In the genomic region with DNA sequence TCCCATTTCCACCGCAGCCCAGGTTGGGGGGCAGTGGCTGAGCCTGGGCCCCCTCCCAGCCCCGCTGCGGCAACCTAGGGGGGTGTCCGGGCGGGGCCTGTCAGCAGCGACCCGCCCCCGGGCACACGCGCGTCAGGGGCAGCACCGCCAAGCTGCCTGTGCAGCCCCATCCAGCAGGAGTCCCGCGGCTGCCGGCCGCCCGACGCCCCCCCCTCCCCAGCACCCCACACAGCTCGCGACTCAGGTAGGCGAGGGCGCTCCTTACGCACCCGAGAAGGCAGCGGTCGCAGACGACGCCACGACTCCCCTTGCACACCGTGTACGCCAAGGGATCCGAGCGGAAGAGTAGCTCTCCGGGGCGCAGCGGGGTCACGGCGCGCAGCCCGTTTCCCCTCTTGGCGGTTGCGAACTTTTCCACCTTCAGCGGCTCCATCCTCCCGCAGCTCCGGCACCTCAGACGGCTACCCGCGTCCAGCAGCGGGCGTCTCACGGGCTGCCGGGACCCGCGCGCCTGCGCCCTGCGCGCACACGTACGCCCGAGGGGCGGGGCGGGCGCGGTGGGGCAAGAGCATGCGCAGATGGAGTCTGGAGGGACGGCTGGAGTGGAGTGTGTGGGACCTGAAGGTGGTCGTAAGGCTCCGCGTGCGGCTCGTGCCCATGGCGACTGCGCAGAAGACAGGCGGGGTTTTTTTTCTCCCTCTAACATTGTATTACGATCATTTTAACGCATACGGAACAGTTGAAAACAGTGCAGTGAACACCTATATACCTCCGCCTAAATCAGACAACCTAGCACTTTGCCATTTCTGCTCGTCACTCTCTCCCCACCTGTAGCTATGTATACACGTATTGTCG, we compare ENCODE assay signal across 1 cellular context.
TF ChIP-seq lines count a peak whose summit lies in the region.

TSS of gene SMYD3 (minus strand) at position 495 of the 855 bp plus-strand sequence.

TF ChIP-seq in HepG2, 621 proteins besides CTCF, POLR2A, EP300 and RAD21 (continued from another document and continues in another):
- TF ChIP-seq ZNF138 (CRISPR knock-in tag; IDR thresholded peaks at IDR 0.05; ENCODE audit: low read depth) = no peak
- no peak for TF ChIP-seq ATRX (CRISPR knock-in tag; IDR thresholded peaks at IDR 0.05; ENCODE audit: borderline replicate concordance)
- TF ChIP-seq ETV5 (CRISPR knock-in tag; IDR thresholded peaks at IDR 0.05; ENCODE audit: borderline replicate concordance) = no peak
- no peak for TF ChIP-seq NFE2L1 (CRISPR knock-in tag; IDR thresholded peaks at IDR 0.05; ENCODE audit: borderline replicate concordance)
- TF ChIP-seq NCOA2 (CRISPR knock-in tag; IDR thresholded peaks at IDR 0.05) = no peak; the same call in 1 of the 2 replicates
- TF ChIP-seq NFKBIZ (CRISPR knock-in tag; IDR thresholded peaks at IDR 0.05) = no peak
- TF ChIP-seq GABPB1 (CRISPR knock-in tag; IDR thresholded peaks at IDR 0.05) = peak; percentile 40; the same call in 1 of the 2 replicates
- TF ChIP-seq ARID5B (CRISPR knock-in tag; IDR thresholded peaks at IDR 0.05) = no peak
- no peak for TF ChIP-seq MBNL3 (CRISPR knock-in tag; conservative IDR thresholded peaks at IDR 0.05)
- TF ChIP-seq SAFB2 (CRISPR knock-in tag; IDR thresholded peaks at IDR 0.05; ENCODE audit: borderline replicate concordance, low read depth) = no peak
- no peak for TF ChIP-seq ZKSCAN8 (CRISPR knock-in tag; IDR thresholded peaks at IDR 0.05; ENCODE audit: borderline replicate concordance)
- TF ChIP-seq, protein P1, sequence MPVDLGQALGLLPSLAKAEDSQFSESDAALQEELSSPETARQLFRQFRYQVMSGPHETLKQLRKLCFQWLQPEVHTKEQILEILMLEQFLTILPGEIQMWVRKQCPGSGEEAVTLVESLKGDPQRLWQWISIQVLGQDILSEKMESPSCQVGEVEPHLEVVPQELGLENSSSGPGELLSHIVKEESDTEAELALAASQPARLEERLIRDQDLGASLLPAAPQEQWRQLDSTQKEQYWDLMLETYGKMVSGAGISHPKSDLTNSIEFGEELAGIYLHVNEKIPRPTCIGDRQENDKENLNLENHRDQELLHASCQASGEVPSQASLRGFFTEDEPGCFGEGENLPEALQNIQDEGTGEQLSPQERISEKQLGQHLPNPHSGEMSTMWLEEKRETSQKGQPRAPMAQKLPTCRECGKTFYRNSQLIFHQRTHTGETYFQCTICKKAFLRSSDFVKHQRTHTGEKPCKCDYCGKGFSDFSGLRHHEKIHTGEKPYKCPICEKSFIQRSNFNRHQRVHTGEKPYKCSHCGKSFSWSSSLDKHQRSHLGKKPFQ (CRISPR knock-in tag; IDR thresholded peaks at IDR 0.05; ENCODE audit: insufficient replicate concordance) = no peak
- no peak for TF ChIP-seq GTF2F1 (IDR thresholded peaks at IDR 0.05; ENCODE audit: low read length)
- TF ChIP-seq, protein P2, sequence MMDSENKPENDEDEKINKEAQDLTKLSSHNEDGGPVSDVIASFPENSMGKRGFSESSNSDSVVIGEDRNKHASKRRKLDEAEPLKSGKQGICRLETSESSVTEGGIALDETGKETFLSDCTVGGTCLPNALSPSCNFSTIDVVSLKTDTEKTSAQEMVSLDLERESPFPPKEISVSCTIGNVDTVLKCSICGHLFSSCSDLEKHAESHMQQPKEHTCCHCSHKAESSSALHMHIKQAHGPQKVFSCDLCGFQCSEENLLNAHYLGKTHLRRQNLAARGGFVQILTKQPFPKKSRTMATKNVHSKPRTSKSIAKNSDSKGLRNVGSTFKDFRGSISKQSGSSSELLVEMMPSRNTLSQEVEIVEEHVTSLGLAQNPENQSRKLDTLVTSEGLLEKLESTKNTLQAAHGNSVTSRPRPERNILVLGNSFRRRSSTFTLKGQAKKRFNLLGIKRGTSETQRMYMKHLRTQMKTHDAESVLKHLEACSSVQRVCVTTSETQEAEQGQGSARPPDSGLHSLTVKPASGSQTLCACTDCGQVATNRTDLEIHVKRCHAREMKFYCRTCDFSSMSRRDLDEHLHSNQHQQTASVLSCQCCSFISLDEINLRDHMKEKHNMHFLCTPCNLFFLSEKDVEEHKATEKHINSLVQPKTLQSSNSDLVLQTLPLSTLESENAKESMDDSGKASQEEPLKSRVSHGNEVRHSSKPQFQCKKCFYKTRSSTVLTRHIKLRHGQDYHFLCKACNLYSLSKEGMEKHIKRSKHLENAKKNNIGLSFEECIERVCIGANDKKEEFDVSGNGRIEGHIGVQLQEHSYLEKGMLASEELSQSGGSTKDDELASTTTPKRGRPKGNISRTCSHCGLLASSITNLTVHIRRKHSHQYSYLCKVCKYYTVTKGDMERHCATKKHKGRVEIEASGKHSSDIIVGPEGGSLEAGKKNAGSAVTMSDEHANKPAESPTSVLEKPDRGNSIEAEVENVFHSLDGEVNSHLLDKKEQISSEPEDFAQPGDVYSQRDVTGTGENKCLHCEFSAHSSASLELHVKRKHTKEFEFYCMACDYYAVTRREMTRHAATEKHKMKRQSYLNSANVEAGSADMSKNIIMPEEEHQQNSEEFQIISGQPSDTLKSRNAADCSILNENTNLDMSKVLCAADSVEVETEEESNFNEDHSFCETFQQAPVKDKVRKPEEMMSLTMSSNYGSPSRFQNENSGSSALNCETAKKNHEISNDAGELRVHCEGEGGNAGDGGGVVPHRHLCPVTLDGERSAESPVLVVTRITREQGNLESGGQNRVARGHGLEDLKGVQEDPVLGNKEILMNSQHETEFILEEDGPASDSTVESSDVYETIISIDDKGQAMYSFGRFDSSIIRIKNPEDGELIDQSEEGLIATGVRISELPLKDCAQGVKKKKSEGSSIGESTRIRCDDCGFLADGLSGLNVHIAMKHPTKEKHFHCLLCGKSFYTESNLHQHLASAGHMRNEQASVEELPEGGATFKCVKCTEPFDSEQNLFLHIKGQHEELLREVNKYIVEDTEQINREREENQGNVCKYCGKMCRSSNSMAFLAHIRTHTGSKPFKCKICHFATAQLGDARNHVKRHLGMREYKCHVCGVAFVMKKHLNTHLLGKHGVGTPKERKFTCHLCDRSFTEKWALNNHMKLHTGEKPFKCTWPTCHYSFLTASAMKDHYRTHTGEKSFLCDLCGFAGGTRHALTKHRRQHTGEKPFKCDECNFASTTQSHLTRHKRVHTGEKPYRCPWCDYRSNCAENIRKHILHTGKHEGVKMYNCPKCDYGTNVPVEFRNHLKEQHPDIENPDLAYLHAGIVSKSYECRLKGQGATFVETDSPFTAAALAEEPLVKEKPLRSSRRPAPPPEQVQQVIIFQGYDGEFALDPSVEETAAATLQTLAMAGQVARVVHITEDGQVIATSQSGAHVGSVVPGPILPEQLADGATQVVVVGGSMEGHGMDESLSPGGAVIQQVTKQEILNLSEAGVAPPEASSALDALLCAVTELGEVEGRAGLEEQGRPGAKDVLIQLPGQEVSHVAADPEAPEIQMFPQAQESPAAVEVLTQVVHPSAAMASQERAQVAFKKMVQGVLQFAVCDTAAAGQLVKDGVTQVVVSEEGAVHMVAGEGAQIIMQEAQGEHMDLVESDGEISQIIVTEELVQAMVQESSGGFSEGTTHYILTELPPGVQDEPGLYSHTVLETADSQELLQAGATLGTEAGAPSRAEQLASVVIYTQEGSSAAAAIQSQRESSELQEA (CRISPR knock-in tag; IDR thresholded peaks at IDR 0.05; ENCODE audit: not compliant biosample characterization) = no peak
- no peak for TF ChIP-seq ZSCAN22 (CRISPR knock-in tag; IDR thresholded peaks at IDR 0.05)
- TF ChIP-seq SAP130 (CRISPR knock-in tag; IDR thresholded peaks at IDR 0.05; ENCODE audit: low read depth) = peak; percentile 72
- no peak for TF ChIP-seq CBX2 (IDR thresholded peaks at IDR 0.05; ENCODE audit: low read depth, low read length)
- no peak for TF ChIP-seq CBX2 (CRISPR knock-in tag; IDR thresholded peaks at IDR 0.05; ENCODE audit: low read depth)
- TF ChIP-seq ZNF414 (CRISPR knock-in tag; IDR thresholded peaks at IDR 0.05) = peak; percentile 63; the same call in 1 of the 2 replicates
- TF ChIP-seq CAMTA2 (CRISPR knock-in tag; IDR thresholded peaks at IDR 0.05; ENCODE audit: borderline replicate concordance) = peak; percentile 29; the same call in 1 of the 2 replicates
- TF ChIP-seq ZNF547 (CRISPR knock-in tag; IDR thresholded peaks at IDR 0.05) = peak; percentile 51; the same call in 1 of the 2 replicates
- TF ChIP-seq FOXP1 (IDR thresholded peaks at IDR 0.05) = no peak
- TF ChIP-seq FOXP1 (CRISPR knock-in tag; IDR thresholded peaks at IDR 0.05) = no peak
- TF ChIP-seq KDM2A (CRISPR knock-in tag; IDR thresholded peaks at IDR 0.05; ENCODE audit: borderline replicate concordance, low read depth) = peak; percentile 51; the same call in 1 of the 2 replicates
- TF ChIP-seq, protein P3, sequence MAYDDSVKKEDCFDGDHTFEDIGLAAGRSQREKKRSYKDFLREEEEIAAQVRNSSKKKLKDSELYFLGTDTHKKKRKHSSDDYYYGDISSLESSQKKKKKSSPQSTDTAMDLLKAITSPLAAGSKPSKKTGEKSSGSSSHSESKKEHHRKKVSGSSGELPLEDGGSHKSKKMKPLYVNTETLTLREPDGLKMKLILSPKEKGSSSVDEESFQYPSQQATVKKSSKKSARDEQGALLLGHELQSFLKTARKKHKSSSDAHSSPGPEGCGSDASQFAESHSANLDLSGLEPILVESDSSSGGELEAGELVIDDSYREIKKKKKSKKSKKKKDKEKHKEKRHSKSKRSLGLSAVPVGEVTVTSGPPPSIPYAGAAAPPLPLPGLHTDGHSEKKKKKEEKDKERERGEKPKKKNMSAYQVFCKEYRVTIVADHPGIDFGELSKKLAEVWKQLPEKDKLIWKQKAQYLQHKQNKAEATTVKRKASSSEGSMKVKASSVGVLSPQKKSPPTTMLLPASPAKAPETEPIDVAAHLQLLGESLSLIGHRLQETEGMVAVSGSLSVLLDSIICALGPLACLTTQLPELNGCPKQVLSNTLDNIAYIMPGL (CRISPR knock-in tag; IDR thresholded peaks at IDR 0.05; ENCODE audit: borderline replicate concordance in 1 of 2, low read depth in 1 of 2) = peak; percentile 64 to 67; a peak in 2 of 4 replicates
- TF ChIP-seq SNRNP70 (IDR thresholded peaks at IDR 0.05; ENCODE audit: low read depth, low read length) = no peak
- no peak for TF ChIP-seq ZNF703 (CRISPR knock-in tag; IDR thresholded peaks at IDR 0.05; ENCODE audit: borderline replicate concordance)
- TF ChIP-seq MTF2 (CRISPR knock-in tag; IDR thresholded peaks at IDR 0.05; ENCODE audit: borderline replicate concordance) = no peak; the same call in 1 of the 2 replicates
- TF ChIP-seq ZNF724P (CRISPR knock-in tag; IDR thresholded peaks at IDR 0.05; ENCODE audit: borderline replicate concordance) = 0 out of 2 replicates have a peak, but pooled peaks have one; percentile 57
- TF ChIP-seq RORA (CRISPR knock-in tag; IDR thresholded peaks at IDR 0.05) = no peak
- TF ChIP-seq ZSCAN21 (CRISPR knock-in tag; IDR thresholded peaks at IDR 0.05; ENCODE audit: borderline replicate concordance) = no peak
- 0 out of 2 replicates have a peak, but pooled peaks have one; percentile 15 for TF ChIP-seq ZGPAT (CRISPR knock-in tag; IDR thresholded peaks at IDR 0.05)
- TF ChIP-seq ZNF607 (CRISPR knock-in tag; IDR thresholded peaks at IDR 0.05; ENCODE audit: borderline replicate concordance) = 0 out of 2 replicates have a peak, but pooled peaks have one; percentile 48
- 0 out of 2 replicates have a peak, but pooled peaks have one; percentile 28 for TF ChIP-seq ZNF629 (CRISPR knock-in tag; conservative IDR thresholded peaks at IDR 0.05)
- TF ChIP-seq ZFP36 (IDR thresholded peaks at IDR 0.05; ENCODE audit: borderline replicate concordance, low read depth, low read length, partially characterized antibody) = no peak
- no peak for TF ChIP-seq TBX3 (IDR thresholded peaks at IDR 0.05; ENCODE audit: borderline replicate concordance)
